ENCODE assay signal across 18 cellular contexts in the genomic region with DNA sequence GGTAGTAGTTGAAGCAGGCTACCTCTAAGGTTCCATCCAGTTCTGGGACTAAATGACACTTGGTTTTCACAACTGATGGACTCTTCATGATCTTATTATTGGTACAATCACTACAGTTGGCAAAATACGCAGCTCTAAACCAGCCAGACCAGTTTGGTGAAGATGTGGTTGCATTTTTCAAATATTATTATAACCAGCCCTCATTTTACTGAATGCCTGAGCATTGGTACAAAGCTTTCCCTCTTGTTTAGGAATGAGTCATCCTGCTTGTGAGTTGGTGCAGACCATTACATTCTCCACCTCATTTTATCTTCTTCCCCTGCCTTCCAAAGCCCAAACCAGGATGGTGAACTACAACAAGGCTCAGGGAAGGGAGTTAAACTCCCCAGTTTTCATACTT.
DNase-seq lines count a peak whose midpoint lies in the region; ATAC-seq and TF ChIP-seq lines count a peak whose summit lies in the region.
"Had no signal": no experiment of that assay in that cellular context is flagged by ENCODE, and none has a peak within 500 bp of the region (broad histone marks: within the 10 kb centered on the region; RNA-seq: fewer than 3 reads in every experiment).

No MANE protein-coding gene starts in this region.

- H3K9me3 Mint-ChIP-seq in stimulated activated effector memory CD8-positive, alpha-beta T cell treated with anti-CD3 and anti-CD28 coated beads, Interleukin-12 subunit alpha, Interleukin-12 subunit beta, amount 100 ng/mL, for 72 hours, result no peaks in the 10 kb centered on the region
- H3K9me3 Mint-ChIP-seq: activated T-helper 2 cell treated with anti-CD3 and anti-CD28 coated beads, Interferon-gamma antibody, Interleukin-2, Interleukin-4, amounts not matched to agents 10 μg/mL and 5 μg/mL and 100 μg/mL, durations not matched to agents 14 hours and 24 hours and 36 hours had no signal

- H3K27me3 ChIP-seq in lower lobe of right lung (ENCODE audit: low read depth), result no peaks in the 10 kb centered on the region
- H3K27me3 ChIP-seq: tibial artery had no signal

- no peaks in the 10 kb centered on the region for H3K4me1 ChIP-seq in lower lobe of right lung

- no peak overlapping the region for H3K4me3 Mint-ChIP-seq in stimulated activated effector memory CD8-positive, alpha-beta T cell treated with anti-CD3 and anti-CD28 coated beads, Interleukin-12 subunit alpha, Interleukin-12 subunit beta, amount 100 ng/mL, for 72 hours
- H3K4me3 Mint-ChIP-seq: activated B cell treated with CpG ODN at 0.5 μM for 24 hours; B cell; dendritic cell treated with granulocyte-macrophage colony-stimulating factor and Interleukin-4, amounts not matched to agents 40 ng/mL and 50 ng/mL, for 4 days; naive thymus-derived CD8-positive, alpha-beta T cell; T-cell had no signal

- H3K36me3 Mint-ChIP-seq in stimulated activated effector memory CD8-positive, alpha-beta T cell treated with anti-CD3 and anti-CD28 coated beads, Interleukin-12 subunit alpha, Interleukin-12 subunit beta, amount 100 ng/mL, for 72 hours, result no peaks in the 10 kb centered on the region

- TF ChIP-seq CTCF in lower lobe of right lung (IDR thresholded peaks at IDR 0.05), result no peak

- ATAC-seq in lower lobe of right lung (peak; percentile 45 to 78), HG03280 (IDR thresholded peaks at IDR 0.05; ENCODE audit: unreplicated experiment) (no peak)
- ATAC-seq in stimulated activated effector memory CD8-positive, alpha-beta T cell treated with anti-CD3 and anti-CD28 coated beads, Interleukin-12 subunit alpha, Interleukin-12 subunit beta, amount 100 ng/mL, for 72 hours, result no peak
- ATAC-seq: left ventricle myocardium superior; naive thymus-derived CD8-positive, alpha-beta T cell; T-cell had no signal

- intact Hi-C loops in lower lobe of right lung (cut with DNase I), result no loop called here

- no peaks in the 10 kb centered on the region for H3K36me3 ChIP-seq in lower lobe of right lung
- H3K36me3 ChIP-seq: tibial artery had no signal

- peak; percentile 65 for DNase-seq in AG20443 (ENCODE audit: low spot score)
- DNase-seq in HS-27A (ENCODE audit: low read depth), result peak; percentile 78
- DNase-seq in astrocyte of the hippocampus (ENCODE audit: low read depth, low spot score), result peak; percentile 83
- DNase-seq in lower lobe of right lung, result no peak
- DNase-seq in stimulated activated effector memory CD8-positive, alpha-beta T cell treated with anti-CD3 and anti-CD28 coated beads, Interleukin-12 subunit alpha, Interleukin-12 subunit beta, amount 100 ng/mL, for 72 hours (ENCODE audit: low spot score in 2 of 2), result no peak
- no peak for DNase-seq in NCI-H82 (lab: John Stamatoyannopoulos, UW)
- DNase-seq in epidermal melanocyte (ENCODE audit: insufficient read length, low spot score), result no peak
- DNase-seq: activated B cell treated with CpG ODN at 0.5 μM for 24 hours; activated CD8-positive, alpha-beta memory T cell treated with anti-CD3 and anti-CD28 coated beads for 24 hours; left ventricle myocardium superior; naive thymus-derived CD8-positive, alpha-beta T cell; T-cell; tibial artery had no signal

- H3K4me1 Mint-ChIP-seq in stimulated activated effector memory CD8-positive, alpha-beta T cell treated with anti-CD3 and anti-CD28 coated beads, Interleukin-12 subunit alpha, Interleukin-12 subunit beta, amount 100 ng/mL, for 72 hours, result no peaks in the 10 kb centered on the region
- H3K4me1 Mint-ChIP-seq: activated B cell treated with CpG ODN at 0.5 μM for 24 hours, B cell had no signal

- H3K27ac Mint-ChIP-seq in stimulated activated effector memory CD8-positive, alpha-beta T cell treated with anti-CD3 and anti-CD28 coated beads, Interleukin-12 subunit alpha, Interleukin-12 subunit beta, amount 100 ng/mL, for 72 hours, result no peak overlapping the region
- H3K27ac Mint-ChIP-seq: activated B cell treated with CpG ODN at 0.5 μM for 24 hours; activated T-helper 2 cell treated with anti-CD3 and anti-CD28 coated beads, Interferon-gamma antibody, Interleukin-2, Interleukin-4, amounts not matched to agents 10 μg/mL and 5 μg/mL and 100 μg/mL, durations not matched to agents 14 hours and 24 hours and 36 hours; B cell; dendritic cell treated with granulocyte-macrophage colony-stimulating factor and Interleukin-4, amounts not matched to agents 40 ng/mL and 50 ng/mL, for 4 days; naive thymus-derived CD8-positive, alpha-beta T cell; T-cell had no signal

- no peak overlapping the region for H3K4me3 ChIP-seq in lower lobe of right lung
- H3K4me3 ChIP-seq: tibial artery had no signal

- no peak overlapping the region for H3K27ac ChIP-seq in lower lobe of right lung
- H3K27ac ChIP-seq: KMS-11 had no signal

- no peaks in the 10 kb centered on the region for H3K9me3 ChIP-seq in lower lobe of right lung
- H3K9me3 ChIP-seq: tibial artery had no signal

Comparison
In these comparisons a context has a peak if more than half of its experiments do, and no peak if none do; other contexts are left out.
1. DNase-seq: peak in AG20443 (single experiment), HS-27A (single experiment) and astrocyte of the hippocampus (single experiment); none in lower lobe of right lung (single experiment), stimulated activated effector memory CD8-positive, alpha-beta T cell treated with anti-CD3 and anti-CD28 coated beads, Interleukin-12 subunit alpha, Interleukin-12 subunit beta, amount 100 ng/mL, for 72 hours (0 of 2), NCI-H82 (single experiment) and epidermal melanocyte (single experiment).
2. ATAC-seq: peak in lower lobe of right lung (2 of 2); none in HG03280 (single experiment) and stimulated activated effector memory CD8-positive, alpha-beta T cell treated with anti-CD3 and anti-CD28 coated beads, Interleukin-12 subunit alpha, Interleukin-12 subunit beta, amount 100 ng/mL, for 72 hours (single experiment).